7 cellular contexts compared by ENCODE assay signal in the genomic region with DNA sequence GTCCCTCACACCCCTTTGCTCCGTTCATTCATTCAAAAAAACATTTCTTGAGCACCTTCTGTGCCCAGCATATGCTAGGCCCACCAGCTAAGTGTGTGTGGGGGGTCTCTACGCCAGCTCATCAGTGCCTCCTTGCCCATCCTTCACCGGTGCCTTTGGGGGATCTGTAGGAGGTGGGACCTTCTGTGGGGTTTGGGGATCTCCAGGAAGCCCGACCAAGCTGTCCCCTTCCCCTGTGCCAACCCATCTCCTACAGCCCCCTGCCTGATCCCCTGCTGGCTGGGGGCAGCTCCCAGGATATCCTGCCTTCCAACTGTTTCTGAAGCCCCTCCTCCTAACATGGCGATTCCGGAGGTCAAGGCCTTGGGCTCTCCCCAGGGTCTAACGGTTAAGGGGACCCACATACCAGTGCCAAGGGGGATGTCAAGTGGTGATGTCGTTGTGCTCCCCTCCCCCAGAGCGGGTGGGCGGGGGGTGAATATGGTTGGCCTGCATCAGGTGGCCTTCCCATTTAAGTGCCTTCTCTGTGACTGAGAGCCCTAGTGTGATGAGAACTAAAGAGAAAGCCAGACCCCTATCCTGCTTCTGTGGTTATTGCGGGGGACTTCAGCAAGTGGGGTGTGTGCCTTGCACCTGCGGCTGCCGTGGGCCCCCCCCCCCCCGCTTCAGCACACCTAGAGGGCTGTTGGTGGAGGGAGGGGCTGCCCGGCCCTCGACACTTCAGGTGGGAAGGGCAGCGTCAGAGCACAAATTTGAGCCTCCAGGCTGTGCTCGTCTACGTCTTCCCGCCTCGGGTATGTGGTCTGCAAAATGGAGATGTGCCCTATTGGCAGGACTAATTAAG. TPM values are rescaled to one million over a fixed set of nuclear protein-coding genes. Genes with fewer than 3 reads are reported as not detected.
DNase-seq lines count a peak whose midpoint lies in the region; ATAC-seq, FAIRE-seq and TF ChIP-seq lines count a peak whose summit lies in the region.

No MANE protein-coding gene starts in this region.

- no peaks in the 10 kb centered on the region for H3K27me3 ChIP-seq in iPS DF 6.9 (ENCODE audit: control insufficient read depth, insufficient read depth, low read length)
- H3K27me3 ChIP-seq in spleen (replicated peaks in 1 of 7), result no peaks in the 10 kb centered on the region

- TF ChIP-seq POLR2A in spleen (IDR thresholded peaks at IDR 0.05) (no peak), GM12892 (IDR thresholded peaks at IDR 0.05; ENCODE audit: low read depth, low read length) (no peak)

- intact Hi-C loops in spleen (cut with DNase I; ENCODE audit: low total_unique reads), result loop anchor here (5.0 to 10.0 kb wide), 3 partner anchors 57 to 252 kb away; partner anchors contain the start of genes BCS1L, CNOT9, USP37 and ZNF142

- H3K27me3 Mint-ChIP-seq in activated T-cell treated with anti-CD3 and anti-CD28 coated beads, Interleukin-2, amount 50 U/mL, for 24 hours, result peaks cover 2% of the 10 kb centered on the region

- DNase-seq in activated T-cell treated with anti-CD3 and anti-CD28 coated beads, Interleukin-2, amount 50 U/mL, for 24 hours, result peak; percentile 49
- DNase-seq in iPS DF 6.9 (ENCODE audit: low read depth, low spot score) (no peak), spleen (peak; percentile 88), GM12892 (ENCODE audit: insufficient read length) (no peak), NCI-H2107 treated with DMSO at 0.1 percent for 48 hours (lab: John Stamatoyannopoulos, UW; ENCODE audit: unreplicated experiment) (no peak)

- H3K9me3 ChIP-seq in iPS DF 6.9 (ENCODE audit: control insufficient read depth, insufficient read depth, low read length), result no peaks in the 10 kb centered on the region
- H3K9me3 ChIP-seq in spleen, result no peaks in the 10 kb centered on the region

- peak overlapping the region; percentile 89 for H3K27ac Mint-ChIP-seq in activated T-cell treated with anti-CD3 and anti-CD28 coated beads, Interleukin-2, amount 50 U/mL, for 24 hours

- peak overlapping the region; percentile 76 for H3K4me3 Mint-ChIP-seq in activated T-cell treated with anti-CD3 and anti-CD28 coated beads, Interleukin-2, amount 50 U/mL, for 24 hours

- no peak for TF ChIP-seq CTCF in spleen (IDR thresholded peaks at IDR 0.05 in 8 of 11, conservative IDR thresholded peaks at IDR 0.05 in 3 of 11)

- peak; percentile 27 for ATAC-seq in GM19372 (IDR thresholded peaks at IDR 0.05; ENCODE audit: low read depth, unreplicated experiment)
- ATAC-seq in HG03159 (IDR thresholded peaks at IDR 0.05; ENCODE audit: unreplicated experiment), result peak; percentile 1

- H3K36me3 ChIP-seq in iPS DF 6.9 (ENCODE audit: control insufficient read depth, insufficient read depth, low read length) (peaks cover 11% of the 10 kb centered on the region), spleen (peaks cover 0 to 45% (median 38%) of the 10 kb centered on the region in 6 donors)

- no CpG with 5 or more reads among the region's 21 CpGs for WGBS in iPS DF 6.9 (ENCODE audit: insufficient coverage, insufficient read length)
- 14 to 19% (median 17%) methylated on average over 14 to 21 of the region's 21 CpGs for WGBS in spleen, 5 donors

- H3K4me3 ChIP-seq in iPS DF 6.9 (ENCODE audit: low read length) (peak overlapping the region; percentile 48; the same call in 1 of the 2 replicates), spleen (peak overlapping the region in 7 of 8 donors; percentile 25 to 69 (median 44))

- H3K4me1 Mint-ChIP-seq in activated T-cell treated with anti-CD3 and anti-CD28 coated beads, Interleukin-2, amount 50 U/mL, for 24 hours (ENCODE audit: low read depth), result peaks cover 54% of the 10 kb centered on the region

- H3K27ac ChIP-seq in iPS DF 6.9 (ENCODE audit: low read length) (no peak overlapping the region), spleen (peak overlapping the region; percentile 68 to 100 (median 87))

- no peaks in the 10 kb centered on the region for H3K9me3 Mint-ChIP-seq in activated T-cell treated with anti-CD3 and anti-CD28 coated beads, Interleukin-2, amount 50 U/mL, for 24 hours

- FAIRE-seq in GM12892 (lab: Jason Lieb, UNC), result no peak

- H3K4me1 ChIP-seq in iPS DF 6.9 (ENCODE audit: control insufficient read depth, insufficient read depth, low read length) (peaks cover 12% of the 10 kb centered on the region), spleen (peaks cover 42 to 78% (median 72%) of the 10 kb centered on the region in 6 donors)

- H3K36me3 Mint-ChIP-seq in activated T-cell treated with anti-CD3 and anti-CD28 coated beads, Interleukin-2, amount 50 U/mL, for 24 hours (ENCODE audit: low read depth), result peaks cover 40% of the 10 kb centered on the region

RNA-seq across cellular contexts. Expression of gene CTDSP1, which starts 5.9 kb away (rescaled TPM):
- 100 to 1,000 TPM; 114 to 184 (median 163) TPM for total RNA-seq in spleen
- polyA plus RNA-seq in spleen, result 100 to 1,000 TPM in 1 of 3 donors, 10 to 100 TPM in 2; 65.6 to 114 (median 72.4) TPM
- polyA plus RNA-seq in GM12892 (2012; ENCODE audit: missing spikeins), result 32.1 TPM

RNA-seq across cellular contexts. Expression of gene VIL1, which starts 13.3 kb away (rescaled TPM):
- total RNA-seq in spleen, result under 1 TPM in 3 of 7 donors, not detected in 4; 0.17 to 0.72 (median 0.38) TPM
- under 1 TPM; 0.04 to 0.19 (median 0.06) TPM for polyA plus RNA-seq in spleen
- polyA plus RNA-seq in GM12892 (2012; ENCODE audit: missing spikeins), result 0.68 TPM

RNA-seq across cellular contexts. Expression of gene SLC11A1, which starts 23.5 kb away (rescaled TPM):
- total RNA-seq in spleen, result 100 to 1,000 TPM in 4 of 7 donors, 10 to 100 TPM in 3; 63.5 to 576 (median 167) TPM
- polyA plus RNA-seq in spleen, result 10 to 100 TPM in 2 of 3 donors, 1 to 10 TPM in 1; 6.2 to 67.0 (median 38.6) TPM
- 0.30 TPM for polyA plus RNA-seq in GM12892 (2012; ENCODE audit: missing spikeins)

RNA-seq across cellular contexts. Expression of gene CATIP, which starts 48.9 kb away (rescaled TPM):
- total RNA-seq in spleen, result under 1 TPM in 5 of 7 donors, not detected in 2; 0.30 to 0.76 (median 0.60) TPM
- 1 to 10 TPM in 1 of 3 donors, under 1 TPM in 2; 0.57 to 1.1 (median 0.99) TPM for polyA plus RNA-seq in spleen
- not detected for polyA plus RNA-seq in GM12892 (2012; ENCODE audit: missing spikeins)

Comparison
In these comparisons a context has a peak if more than half of its experiments do, and no peak if none do; other contexts are left out.
1. DNase-seq: peak in activated T-cell treated with anti-CD3 and anti-CD28 coated beads, Interleukin-2, amount 50 U/mL, for 24 hours (single experiment) and spleen (single experiment); none in iPS DF 6.9 (single experiment), GM12892 (single experiment) and NCI-H2107 treated with DMSO at 0.1 percent for 48 hours (single experiment).